8 cellular contexts compared by ENCODE assay signal in genomic region chr17:2070241-2071023, GRCh38. TPM values are rescaled to one million over a fixed set of nuclear protein-coding genes. Genes with fewer than 3 reads are reported as not detected.
DNase-seq lines count a peak whose midpoint lies in the region; ATAC-seq and TF ChIP-seq lines count a peak whose summit lies in the region.

No MANE protein-coding gene starts in this region.

- peak in 2 of 3 donors; percentile 31 to 90 for DNase-seq in CD4-positive, CD25-positive, alpha-beta regulatory T cell
- DNase-seq in sigmoid colon (no peak), SKM-1 (lab: John Stamatoyannopoulos, UW; ENCODE audit: unreplicated experiment) (no peak), COLO829 (ENCODE audit: low spot score) (no peak), NCI-H1092 (lab: John Stamatoyannopoulos, UW) (no peak)

- intact Hi-C loops in sigmoid colon (cut with DNase I) = no loop called here

- H3K27ac ChIP-seq in CD4-positive, CD25-positive, alpha-beta regulatory T cell (ENCODE audit: insufficient read depth, low read length, poor library complexity, severe bottlenecking) = no peak overlapping the region
- peak overlapping the region; percentile 58 to 78 (median 74) for H3K27ac ChIP-seq in sigmoid colon

- peak; percentile 84 for ATAC-seq in CD4-positive, CD25-positive, alpha-beta regulatory T cell (ENCODE audit: low read depth in 2 of 2)
- ATAC-seq in GM19397 (IDR thresholded peaks at IDR 0.05; ENCODE audit: unreplicated experiment) (peak; percentile 72), HG03280 (IDR thresholded peaks at IDR 0.05; ENCODE audit: unreplicated experiment) (peak; percentile 75)

- no peaks in the 10 kb centered on the region for H3K9me3 Mint-ChIP-seq in CD4-positive, CD25-positive, alpha-beta regulatory T cell
- H3K9me3 Mint-ChIP-seq in activated naive CD4-positive, alpha-beta T cell treated with anti-CD3 and anti-CD28 coated beads, Interleukin-2, amount 50 U/mL, for 24 hours = no peaks in the 10 kb centered on the region

- TF ChIP-seq POLR2A in sigmoid colon (IDR thresholded peaks at IDR 0.05) = no peak

- H3K4me3 ChIP-seq in CD4-positive, CD25-positive, alpha-beta regulatory T cell (ENCODE audit: low read depth, low read length) = no peak overlapping the region
- H3K4me3 ChIP-seq in sigmoid colon = no peak overlapping the region

- no peaks in the 10 kb centered on the region for H3K27me3 ChIP-seq in CD4-positive, CD25-positive, alpha-beta regulatory T cell (ENCODE audit: control insufficient read depth, insufficient read depth, low read length)
- no peaks in the 10 kb centered on the region for H3K27me3 ChIP-seq in sigmoid colon

- H3K4me3 Mint-ChIP-seq in CD4-positive, CD25-positive, alpha-beta regulatory T cell = peak overlapping the region in 2 of 4 donors; percentile 41 to 65
- H3K4me3 Mint-ChIP-seq in activated naive CD4-positive, alpha-beta T cell treated with anti-CD3 and anti-CD28 coated beads, Interleukin-2, amount 50 U/mL, for 24 hours = no peak overlapping the region

- no peaks in the 10 kb centered on the region for H3K9me3 ChIP-seq in CD4-positive, CD25-positive, alpha-beta regulatory T cell (ENCODE audit: control insufficient read depth in 2 of 2, low read length in 2 of 2)
- H3K9me3 ChIP-seq in sigmoid colon = no peaks in the 10 kb centered on the region

- H3K4me1 ChIP-seq in CD4-positive, CD25-positive, alpha-beta regulatory T cell (ENCODE audit: control insufficient read depth, insufficient read depth, low read length, poor library complexity, severe bottlenecking) = peaks cover 15% of the 10 kb centered on the region
- H3K4me1 ChIP-seq in sigmoid colon = peaks cover 0 to 61% (median 45%) of the 10 kb centered on the region in 4 donors

- 74 to 81% methylated on average over 13 of the region's 13 CpGs for WGBS in sigmoid colon, 2 donors

- TF ChIP-seq CTCF in sigmoid colon (IDR thresholded peaks at IDR 0.05) = no peak

- peaks cover 47% of the 10 kb centered on the region for H3K36me3 ChIP-seq in CD4-positive, CD25-positive, alpha-beta regulatory T cell (ENCODE audit: control insufficient read depth, insufficient read depth, low read length)
- H3K36me3 ChIP-seq in sigmoid colon = peaks cover 0 to 20% (median 2%) of the 10 kb centered on the region in 4 donors

- peaks cover 11% of the 10 kb centered on the region for H3K27me3 Mint-ChIP-seq in CD4-positive, CD25-positive, alpha-beta regulatory T cell
- no peaks in the 10 kb centered on the region for H3K27me3 Mint-ChIP-seq in activated naive CD4-positive, alpha-beta T cell treated with anti-CD3 and anti-CD28 coated beads, Interleukin-2, amount 50 U/mL, for 24 hours

- no peak for TF ChIP-seq EP300 in sigmoid colon (IDR thresholded peaks at IDR 0.05)

- H3K4me1 Mint-ChIP-seq in CD4-positive, CD25-positive, alpha-beta regulatory T cell = peaks cover 0 to 21% (median 11%) of the 10 kb centered on the region in 4 donors
- H3K4me1 Mint-ChIP-seq in activated naive CD4-positive, alpha-beta T cell treated with anti-CD3 and anti-CD28 coated beads, Interleukin-2, amount 50 U/mL, for 24 hours = peaks cover 8% of the 10 kb centered on the region

- peak overlapping the region; percentile 47 to 90 (median 55) for H3K27ac Mint-ChIP-seq in CD4-positive, CD25-positive, alpha-beta regulatory T cell
- H3K27ac Mint-ChIP-seq in activated naive CD4-positive, alpha-beta T cell treated with anti-CD3 and anti-CD28 coated beads, Interleukin-2, amount 50 U/mL, for 24 hours = peak overlapping the region; percentile 81

- peaks cover 59% of the 10 kb centered on the region for H3K36me3 Mint-ChIP-seq in CD4-positive, CD25-positive, alpha-beta regulatory T cell
- H3K36me3 Mint-ChIP-seq in activated naive CD4-positive, alpha-beta T cell treated with anti-CD3 and anti-CD28 coated beads, Interleukin-2, amount 50 U/mL, for 24 hours = peaks cover 34% of the 10 kb centered on the region

RNA-seq across cellular contexts. Expression of gene HIC1, which starts 15.5 kb away (rescaled TPM):
- total RNA-seq in CD4-positive, CD25-positive, alpha-beta regulatory T cell = 1.3 TPM
- polyA plus RNA-seq in CD4-positive, CD25-positive, alpha-beta regulatory T cell = under 1 TPM in 3 of 4 donors, not detected in 1; 0.14 to 0.75 (median 0.54) TPM
- 10 to 100 TPM; 10.4 to 44.9 (median 24.8) TPM for total RNA-seq in sigmoid colon
- polyA plus RNA-seq in sigmoid colon = 1 to 10 TPM; 1.6 to 5.4 (median 5.1) TPM

RNA-seq across cellular contexts. Expression of gene OVCA2, which starts 28.6 kb away (rescaled TPM):
- total RNA-seq in CD4-positive, CD25-positive, alpha-beta regulatory T cell = 30.8 TPM
- polyA plus RNA-seq in CD4-positive, CD25-positive, alpha-beta regulatory T cell = 100 to 1,000 TPM in 1 of 4 donors, 10 to 100 TPM in 3; 64.3 to 106 (median 80.2) TPM
- 10 to 100 TPM; 26.3 to 43.0 (median 32.9) TPM for total RNA-seq in sigmoid colon
- 10 to 100 TPM; 61.3 to 66.8 (median 63.3) TPM for polyA plus RNA-seq in sigmoid colon

RNA-seq across cellular contexts. Expression of gene DPH1, which starts 40.5 kb away (rescaled TPM):
- 70.0 TPM for total RNA-seq in CD4-positive, CD25-positive, alpha-beta regulatory T cell
- polyA plus RNA-seq in CD4-positive, CD25-positive, alpha-beta regulatory T cell = 10 to 100 TPM; 32.4 to 40.4 (median 36.4) TPM
- 10 to 100 TPM; 27.6 to 60.1 (median 38.8) TPM for total RNA-seq in sigmoid colon
- polyA plus RNA-seq in sigmoid colon = 10 to 100 TPM in 2 of 3 donors, 1 to 10 TPM in 1; 7.2 to 26.6 (median 12.0) TPM

RNA-seq across cellular contexts. Expression of gene RTN4RL1, which starts 45.3 kb away (rescaled TPM):
- 0.35 TPM for total RNA-seq in CD4-positive, CD25-positive, alpha-beta regulatory T cell
- polyA plus RNA-seq in CD4-positive, CD25-positive, alpha-beta regulatory T cell = under 1 TPM in 2 of 4 donors, not detected in 2; 0.14 to 0.28 TPM
- total RNA-seq in sigmoid colon = under 1 TPM; 0.16 to 0.71 (median 0.48) TPM
- under 1 TPM in 2 of 3 donors, not detected in 1; under 0.01 to 0.69 TPM for polyA plus RNA-seq in sigmoid colon

Comparison
In these comparisons a context has a peak if more than half of its experiments do, and no peak if none do; other contexts are left out.
1. DNase-seq: peak in CD4-positive, CD25-positive, alpha-beta regulatory T cell (2 of 3); none in sigmoid colon (single experiment), SKM-1 (single experiment), COLO829 (single experiment) and NCI-H1092 (single experiment).
2. Peak in every context shown above with its lines, with median percentiles within 50 percentile points of each other: ATAC-seq.